ENCODE assay signal across 1 cellular context in the genomic region with DNA sequence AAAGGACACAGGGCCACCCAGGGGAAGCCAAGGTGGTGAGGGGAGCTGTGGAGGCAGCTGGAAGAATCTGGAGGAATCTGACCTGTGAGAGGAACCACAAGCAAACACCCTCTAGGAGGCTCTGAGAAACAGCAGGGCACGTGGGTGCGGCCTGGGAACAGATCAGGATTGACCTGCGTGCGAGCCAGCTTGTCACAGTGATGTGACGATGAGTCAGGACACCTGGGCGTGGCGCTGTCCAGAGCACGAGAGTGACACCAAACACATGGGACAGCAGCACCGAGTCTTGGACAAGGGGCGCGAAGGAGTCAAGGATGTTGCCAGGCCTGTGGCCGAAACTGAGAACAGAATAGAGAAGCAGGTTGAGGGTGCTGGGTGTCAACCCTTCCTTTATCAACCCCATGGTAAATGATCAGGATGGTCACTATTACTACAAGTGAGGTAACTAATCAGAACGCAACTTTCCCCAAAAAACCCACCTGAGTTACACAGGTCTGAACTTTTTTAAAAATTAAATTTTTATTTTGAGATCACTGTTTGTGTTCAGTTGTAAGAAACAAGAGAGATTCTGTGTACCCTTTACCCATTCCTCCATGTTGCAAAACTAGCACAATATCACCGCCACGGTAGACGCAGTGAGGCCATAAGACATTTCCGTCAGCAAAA.
TF ChIP-seq lines count a peak whose summit lies in the region.

No MANE protein-coding gene starts in this region.

TF ChIP-seq in HepG2, 621 proteins besides CTCF, POLR2A, EP300 and RAD21 (continued from another document and continues in another):
- TF ChIP-seq, protein P1, sequence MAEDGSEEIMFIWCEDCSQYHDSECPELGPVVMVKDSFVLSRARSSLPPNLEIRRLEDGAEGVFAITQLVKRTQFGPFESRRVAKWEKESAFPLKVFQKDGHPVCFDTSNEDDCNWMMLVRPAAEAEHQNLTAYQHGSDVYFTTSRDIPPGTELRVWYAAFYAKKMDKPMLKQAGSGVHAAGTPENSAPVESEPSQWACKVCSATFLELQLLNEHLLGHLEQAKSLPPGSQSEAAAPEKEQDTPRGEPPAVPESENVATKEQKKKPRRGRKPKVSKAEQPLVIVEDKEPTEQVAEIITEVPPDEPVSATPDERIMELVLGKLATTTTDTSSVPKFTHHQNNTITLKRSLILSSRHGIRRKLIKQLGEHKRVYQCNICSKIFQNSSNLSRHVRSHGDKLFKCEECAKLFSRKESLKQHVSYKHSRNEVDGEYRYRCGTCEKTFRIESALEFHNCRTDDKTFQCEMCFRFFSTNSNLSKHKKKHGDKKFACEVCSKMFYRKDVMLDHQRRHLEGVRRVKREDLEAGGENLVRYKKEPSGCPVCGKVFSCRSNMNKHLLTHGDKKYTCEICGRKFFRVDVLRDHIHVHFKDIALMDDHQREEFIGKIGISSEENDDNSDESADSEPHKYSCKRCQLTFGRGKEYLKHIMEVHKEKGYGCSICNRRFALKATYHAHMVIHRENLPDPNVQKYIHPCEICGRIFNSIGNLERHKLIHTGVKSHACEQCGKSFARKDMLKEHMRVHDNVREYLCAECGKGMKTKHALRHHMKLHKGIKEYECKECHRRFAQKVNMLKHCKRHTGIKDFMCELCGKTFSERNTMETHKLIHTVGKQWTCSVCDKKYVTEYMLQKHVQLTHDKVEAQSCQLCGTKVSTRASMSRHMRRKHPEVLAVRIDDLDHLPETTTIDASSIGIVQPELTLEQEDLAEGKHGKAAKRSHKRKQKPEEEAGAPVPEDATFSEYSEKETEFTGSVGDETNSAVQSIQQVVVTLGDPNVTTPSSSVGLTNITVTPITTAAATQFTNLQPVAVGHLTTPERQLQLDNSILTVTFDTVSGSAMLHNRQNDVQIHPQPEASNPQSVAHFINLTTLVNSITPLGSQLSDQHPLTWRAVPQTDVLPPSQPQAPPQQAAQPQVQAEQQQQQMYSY (CRISPR knock-in tag; IDR thresholded peaks at IDR 0.05) = no peak
- TF ChIP-seq FOXA3 (CRISPR knock-in tag; IDR thresholded peaks at IDR 0.05) (peak; percentile 68), ZFP37 (CRISPR knock-in tag; IDR thresholded peaks at IDR 0.05; ENCODE audit: borderline replicate concordance) (peak; percentile 75; the same call in 1 of the 2 replicates), CENPT (CRISPR knock-in tag; IDR thresholded peaks at IDR 0.05; ENCODE audit: low read depth) (no peak), KMT2A (CRISPR knock-in tag; IDR thresholded peaks at IDR 0.05) (no peak), POLR2AphosphoS5 (IDR thresholded peaks at IDR 0.05; ENCODE audit: low read depth, low read length) (no peak), ZMYM3 (CRISPR knock-in tag; IDR thresholded peaks at IDR 0.05) (no peak), ZNF383 (CRISPR knock-in tag; IDR thresholded peaks at IDR 0.05; ENCODE audit: borderline replicate concordance) (peak; percentile 88; the same call in 1 of the 2 replicates), NAIF1 (CRISPR knock-in tag; IDR thresholded peaks at IDR 0.05; ENCODE audit: borderline replicate concordance) (no peak), NCOR1 (IDR thresholded peaks at IDR 0.05; ENCODE audit: borderline replicate concordance, low read length) (no peak), PHF5A (CRISPR knock-in tag; IDR thresholded peaks at IDR 0.05; ENCODE audit: low read depth, unreplicated experiment) (no peak), TCF7 (IDR thresholded peaks at IDR 0.05; ENCODE audit: low read depth) (no peak), ZNF282 (IDR thresholded peaks at IDR 0.05; ENCODE audit: partially characterized antibody) (no peak), ZNF331 (CRISPR knock-in tag; IDR thresholded peaks at IDR 0.05) (peak; percentile 70; the same call in 1 of the 2 replicates), ARNT2 (CRISPR knock-in tag; IDR thresholded peaks at IDR 0.05; ENCODE audit: low read depth) (no peak), NR2C2 (CRISPR knock-in tag; IDR thresholded peaks at IDR 0.05; ENCODE audit: borderline replicate concordance) (0 out of 2 replicates have a peak, but pooled peaks have one; percentile 16), ZNF616 (CRISPR knock-in tag; IDR thresholded peaks at IDR 0.05; ENCODE audit: low read depth) (no peak; the same call in 1 of the 2 replicates), EHMT2 (IDR thresholded peaks at IDR 0.05; ENCODE audit: borderline replicate concordance, low read depth, low read length) (no peak), ZBTB7A (CRISPR knock-in tag; IDR thresholded peaks at IDR 0.05) (no peak), ELF4 (CRISPR knock-in tag; IDR thresholded peaks at IDR 0.05; ENCODE audit: borderline replicate concordance) (no peak), NR2F6 (IDR thresholded peaks at IDR 0.05) (no peak), NR2F6 (CRISPR knock-in tag; IDR thresholded peaks at IDR 0.05) (peak; percentile 59; the same call in 1 of the 2 replicates), NRL (CRISPR knock-in tag; IDR thresholded peaks at IDR 0.05; ENCODE audit: borderline replicate concordance) (no peak; the same call in 1 of the 2 replicates), ZNF432 (CRISPR knock-in tag; IDR thresholded peaks at IDR 0.05; ENCODE audit: borderline replicate concordance) (no peak), CEBPB (IDR thresholded peaks at IDR 0.05; ENCODE audit: borderline replicate concordance, low read depth, low read length) (no peak), FOXK1 (CRISPR knock-in tag; IDR thresholded peaks at IDR 0.05; ENCODE audit: borderline replicate concordance, low read depth) (peak; percentile 48; the same call in 1 of the 2 replicates), ZNF878 (CRISPR knock-in tag; IDR thresholded peaks at IDR 0.05) (no peak), ZNF772 (CRISPR knock-in tag; IDR thresholded peaks at IDR 0.05) (no peak), SMAD3 (CRISPR knock-in tag; IDR thresholded peaks at IDR 0.05) (no peak; the same call in none of the 2 replicates)
- TF ChIP-seq, protein P2, sequence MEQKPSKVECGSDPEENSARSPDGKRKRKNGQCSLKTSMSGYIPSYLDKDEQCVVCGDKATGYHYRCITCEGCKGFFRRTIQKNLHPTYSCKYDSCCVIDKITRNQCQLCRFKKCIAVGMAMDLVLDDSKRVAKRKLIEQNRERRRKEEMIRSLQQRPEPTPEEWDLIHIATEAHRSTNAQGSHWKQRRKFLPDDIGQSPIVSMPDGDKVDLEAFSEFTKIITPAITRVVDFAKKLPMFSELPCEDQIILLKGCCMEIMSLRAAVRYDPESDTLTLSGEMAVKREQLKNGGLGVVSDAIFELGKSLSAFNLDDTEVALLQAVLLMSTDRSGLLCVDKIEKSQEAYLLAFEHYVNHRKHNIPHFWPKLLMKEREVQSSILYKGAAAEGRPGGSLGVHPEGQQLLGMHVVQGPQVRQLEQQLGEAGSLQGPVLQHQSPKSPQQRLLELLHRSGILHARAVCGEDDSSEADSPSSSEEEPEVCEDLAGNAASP (CRISPR knock-in tag; IDR thresholded peaks at IDR 0.05; ENCODE audit: borderline replicate concordance) = peak; percentile 55; the same call in 1 of the 2 replicates
- TF ChIP-seq, protein P3, sequence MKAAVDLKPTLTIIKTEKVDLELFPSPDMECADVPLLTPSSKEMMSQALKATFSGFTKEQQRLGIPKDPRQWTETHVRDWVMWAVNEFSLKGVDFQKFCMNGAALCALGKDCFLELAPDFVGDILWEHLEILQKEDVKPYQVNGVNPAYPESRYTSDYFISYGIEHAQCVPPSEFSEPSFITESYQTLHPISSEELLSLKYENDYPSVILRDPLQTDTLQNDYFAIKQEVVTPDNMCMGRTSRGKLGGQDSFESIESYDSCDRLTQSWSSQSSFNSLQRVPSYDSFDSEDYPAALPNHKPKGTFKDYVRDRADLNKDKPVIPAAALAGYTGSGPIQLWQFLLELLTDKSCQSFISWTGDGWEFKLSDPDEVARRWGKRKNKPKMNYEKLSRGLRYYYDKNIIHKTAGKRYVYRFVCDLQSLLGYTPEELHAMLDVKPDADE (CRISPR knock-in tag; IDR thresholded peaks at IDR 0.05) = no peak
- TF ChIP-seq, protein P4, sequence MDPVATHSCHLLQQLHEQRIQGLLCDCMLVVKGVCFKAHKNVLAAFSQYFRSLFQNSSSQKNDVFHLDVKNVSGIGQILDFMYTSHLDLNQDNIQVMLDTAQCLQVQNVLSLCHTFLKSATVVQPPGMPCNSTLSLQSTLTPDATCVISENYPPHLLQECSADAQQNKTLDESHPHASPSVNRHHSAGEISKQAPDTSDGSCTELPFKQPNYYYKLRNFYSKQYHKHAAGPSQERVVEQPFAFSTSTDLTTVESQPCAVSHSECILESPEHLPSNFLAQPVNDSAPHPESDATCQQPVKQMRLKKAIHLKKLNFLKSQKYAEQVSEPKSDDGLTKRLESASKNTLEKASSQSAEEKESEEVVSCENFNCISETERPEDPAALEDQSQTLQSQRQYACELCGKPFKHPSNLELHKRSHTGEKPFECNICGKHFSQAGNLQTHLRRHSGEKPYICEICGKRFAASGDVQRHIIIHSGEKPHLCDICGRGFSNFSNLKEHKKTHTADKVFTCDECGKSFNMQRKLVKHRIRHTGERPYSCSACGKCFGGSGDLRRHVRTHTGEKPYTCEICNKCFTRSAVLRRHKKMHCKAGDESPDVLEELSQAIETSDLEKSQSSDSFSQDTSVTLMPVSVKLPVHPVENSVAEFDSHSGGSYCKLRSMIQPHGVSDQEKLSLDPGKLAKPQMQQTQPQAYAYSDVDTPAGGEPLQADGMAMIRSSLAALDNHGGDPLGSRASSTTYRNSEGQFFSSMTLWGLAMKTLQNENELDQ (CRISPR knock-in tag; IDR thresholded peaks at IDR 0.05; ENCODE audit: borderline replicate concordance) = 0 out of 2 replicates have a peak, but pooled peaks have one; percentile 14
- TF ChIP-seq, protein P5, sequence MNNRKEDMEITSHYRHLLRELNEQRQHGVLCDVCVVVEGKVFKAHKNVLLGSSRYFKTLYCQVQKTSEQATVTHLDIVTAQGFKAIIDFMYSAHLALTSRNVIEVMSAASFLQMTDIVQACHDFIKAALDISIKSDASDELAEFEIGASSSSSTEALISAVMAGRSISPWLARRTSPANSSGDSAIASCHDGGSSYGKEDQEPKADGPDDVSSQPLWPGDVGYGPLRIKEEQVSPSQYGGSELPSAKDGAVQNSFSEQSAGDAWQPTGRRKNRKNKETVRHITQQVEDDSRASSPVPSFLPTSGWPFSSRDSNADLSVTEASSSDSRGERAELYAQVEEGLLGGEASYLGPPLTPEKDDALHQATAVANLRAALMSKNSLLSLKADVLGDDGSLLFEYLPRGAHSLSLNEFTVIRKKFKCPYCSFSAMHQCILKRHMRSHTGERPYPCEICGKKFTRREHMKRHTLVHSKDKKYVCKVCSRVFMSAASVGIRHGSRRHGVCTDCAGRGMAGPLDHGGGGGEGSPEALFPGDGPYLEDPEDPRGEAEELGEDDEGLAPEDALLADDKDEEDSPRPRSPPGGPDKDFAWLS (CRISPR knock-in tag; IDR thresholded peaks at IDR 0.05; ENCODE audit: borderline replicate concordance) = peak; percentile 24; the same call in 1 of the 2 replicates
- TF ChIP-seq, protein P6, sequence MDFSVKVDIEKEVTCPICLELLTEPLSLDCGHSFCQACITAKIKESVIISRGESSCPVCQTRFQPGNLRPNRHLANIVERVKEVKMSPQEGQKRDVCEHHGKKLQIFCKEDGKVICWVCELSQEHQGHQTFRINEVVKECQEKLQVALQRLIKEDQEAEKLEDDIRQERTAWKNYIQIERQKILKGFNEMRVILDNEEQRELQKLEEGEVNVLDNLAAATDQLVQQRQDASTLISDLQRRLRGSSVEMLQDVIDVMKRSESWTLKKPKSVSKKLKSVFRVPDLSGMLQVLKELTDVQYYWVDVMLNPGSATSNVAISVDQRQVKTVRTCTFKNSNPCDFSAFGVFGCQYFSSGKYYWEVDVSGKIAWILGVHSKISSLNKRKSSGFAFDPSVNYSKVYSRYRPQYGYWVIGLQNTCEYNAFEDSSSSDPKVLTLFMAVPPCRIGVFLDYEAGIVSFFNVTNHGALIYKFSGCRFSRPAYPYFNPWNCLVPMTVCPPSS (IDR thresholded peaks at IDR 0.05) = no peak
- TF ChIP-seq, protein P7, sequence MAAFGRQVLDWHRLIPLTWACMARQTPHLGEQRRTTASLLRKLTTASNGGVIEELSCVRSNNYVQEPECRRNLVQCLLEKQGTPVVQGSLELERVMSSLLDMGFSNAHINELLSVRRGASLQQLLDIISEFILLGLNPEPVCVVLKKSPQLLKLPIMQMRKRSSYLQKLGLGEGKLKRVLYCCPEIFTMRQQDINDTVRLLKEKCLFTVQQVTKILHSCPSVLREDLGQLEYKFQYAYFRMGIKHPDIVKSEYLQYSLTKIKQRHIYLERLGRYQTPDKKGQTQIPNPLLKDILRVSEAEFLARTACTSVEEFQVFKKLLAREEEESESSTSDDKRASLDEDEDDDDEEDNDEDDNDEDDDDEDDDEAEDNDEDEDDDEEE (CRISPR knock-in tag; IDR thresholded peaks at IDR 0.05) = no peak
- TF ChIP-seq, protein P8, sequence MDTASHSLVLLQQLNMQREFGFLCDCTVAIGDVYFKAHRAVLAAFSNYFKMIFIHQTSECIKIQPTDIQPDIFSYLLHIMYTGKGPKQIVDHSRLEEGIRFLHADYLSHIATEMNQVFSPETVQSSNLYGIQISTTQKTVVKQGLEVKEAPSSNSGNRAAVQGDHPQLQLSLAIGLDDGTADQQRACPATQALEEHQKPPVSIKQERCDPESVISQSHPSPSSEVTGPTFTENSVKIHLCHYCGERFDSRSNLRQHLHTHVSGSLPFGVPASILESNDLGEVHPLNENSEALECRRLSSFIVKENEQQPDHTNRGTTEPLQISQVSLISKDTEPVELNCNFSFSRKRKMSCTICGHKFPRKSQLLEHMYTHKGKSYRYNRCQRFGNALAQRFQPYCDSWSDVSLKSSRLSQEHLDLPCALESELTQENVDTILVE (CRISPR knock-in tag; IDR thresholded peaks at IDR 0.05) = no peak; the same call in 1 of the 2 replicates
- TF ChIP-seq, protein P9, sequence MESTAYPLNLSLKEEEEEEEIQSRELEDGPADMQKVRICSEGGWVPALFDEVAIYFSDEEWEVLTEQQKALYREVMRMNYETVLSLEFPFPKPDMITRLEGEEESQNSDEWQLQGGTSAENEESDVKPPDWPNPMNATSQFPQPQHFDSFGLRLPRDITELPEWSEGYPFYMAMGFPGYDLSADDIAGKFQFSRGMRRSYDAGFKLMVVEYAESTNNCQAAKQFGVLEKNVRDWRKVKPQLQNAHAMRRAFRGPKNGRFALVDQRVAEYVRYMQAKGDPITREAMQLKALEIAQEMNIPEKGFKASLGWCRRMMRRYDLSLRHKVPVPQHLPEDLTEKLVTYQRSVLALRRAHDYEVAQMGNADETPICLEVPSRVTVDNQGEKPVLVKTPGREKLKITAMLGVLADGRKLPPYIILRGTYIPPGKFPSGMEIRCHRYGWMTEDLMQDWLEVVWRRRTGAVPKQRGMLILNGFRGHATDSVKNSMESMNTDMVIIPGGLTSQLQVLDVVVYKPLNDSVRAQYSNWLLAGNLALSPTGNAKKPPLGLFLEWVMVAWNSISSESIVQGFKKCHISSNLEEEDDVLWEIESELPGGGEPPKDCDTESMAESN (CRISPR knock-in tag; conservative IDR thresholded peaks at IDR 0.05) = no peak
